11 cellular contexts compared by ENCODE assay signal in the genomic region with DNA sequence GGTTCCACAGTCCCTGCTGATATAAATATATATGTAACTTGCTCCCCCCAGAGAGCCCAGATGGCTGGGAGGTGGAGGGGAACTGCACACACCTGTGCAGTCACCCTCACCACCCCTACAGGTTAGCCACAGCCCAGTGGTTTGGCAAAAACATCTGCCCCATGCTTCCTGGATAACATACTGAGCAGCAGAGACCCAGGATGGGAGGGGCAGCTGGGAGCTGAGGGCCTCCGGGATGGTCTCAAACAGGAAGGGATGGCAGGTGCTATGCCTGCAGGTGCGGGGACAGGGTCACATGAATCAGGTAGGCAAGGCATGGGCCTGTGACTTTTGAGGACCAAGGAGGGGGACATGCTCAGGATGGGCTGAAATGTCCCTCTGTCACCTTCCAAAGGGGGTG.
DNase-seq lines count a peak whose midpoint lies in the region; ATAC-seq and TF ChIP-seq lines count a peak whose summit lies in the region.
"Had no signal": no experiment of that assay in that cellular context is flagged by ENCODE, and none has a peak within 500 bp of the region (broad histone marks: within the 10 kb centered on the region; RNA-seq: fewer than 3 reads in every experiment).

No MANE protein-coding gene starts in this region.

- H3K9ac ChIP-seq in skeletal muscle tissue (ENCODE audit: low read depth in 1 of 3, low read length in 3 of 3), result no peak overlapping the region

- CTCF ChIA-PET in Calu3 (lab: Charles Lee), result interaction anchor here (1.5 kb wide), 1 partner anchor 25 kb away, joined by 3 read pairs; no protein-coding TSS in a partner anchor

- peaks cover 37% of the 10 kb centered on the region for H3K4me1 Mint-ChIP-seq in T-helper 2 cell treated with Interferon-gamma antibody and Interleukin-4, amounts not matched to agents 5 μg/mL and 100 μg/mL, for 36 hours (ENCODE audit: low read depth)
- H3K4me1 Mint-ChIP-seq in Calu3 (ENCODE audit: low read depth, unreplicated experiment), result peaks cover 16% of the 10 kb centered on the region

- H3K4me3 ChIP-seq in skeletal muscle tissue (ENCODE audit: low read length in 3 of 3), result no peak overlapping the region
- H3K4me3 ChIP-seq in lower lobe of right lung, result no peak overlapping the region

- no peak overlapping the region for H3K4me3 Mint-ChIP-seq in T-helper 2 cell treated with Interferon-gamma antibody and Interleukin-4, amounts not matched to agents 5 μg/mL and 100 μg/mL, for 36 hours
- H3K4me3 Mint-ChIP-seq in Calu3 (ENCODE audit: low read depth, unreplicated experiment), result no peak overlapping the region
- H3K4me3 Mint-ChIP-seq: activated T-cell treated with anti-CD3 and anti-CD28 coated beads, Interleukin-2, amount 50 U/mL, for 24 hours had no signal

- H3K27me3 ChIP-seq in skeletal muscle tissue (ENCODE audit: control insufficient read depth in 3 of 3, insufficient read depth in 3 of 3, low read length in 3 of 3) (no peaks in the 10 kb centered on the region), lower lobe of right lung (ENCODE audit: low read depth) (no peaks in the 10 kb centered on the region)
- H3K27me3 ChIP-seq: brain microvascular endothelial cell had no signal

- ATAC-seq in HG02763 (IDR thresholded peaks at IDR 0.05; ENCODE audit: unreplicated experiment) (peak; percentile 52), lower lobe of right lung (no peak), HG02884 (IDR thresholded peaks at IDR 0.05; ENCODE audit: unreplicated experiment) (no peak)

- TF ChIP-seq CTCF in Calu3 (IDR thresholded peaks at IDR 0.05; ENCODE audit: unreplicated experiment), result no peak
- TF ChIP-seq CTCF in lower lobe of right lung (IDR thresholded peaks at IDR 0.05), result no peak

- H3K27ac ChIP-seq in skeletal muscle tissue (ENCODE audit: low read depth, low read length) (peak overlapping the region; percentile 81), lower lobe of right lung (no peak overlapping the region)

- H3K9me3 ChIP-seq in skeletal muscle tissue (ENCODE audit: control insufficient read depth in 3 of 3, low read length in 3 of 3) (peaks cover 0 to 4% (median 3%) of the 10 kb centered on the region in 3 donors), lower lobe of right lung (no peaks in the 10 kb centered on the region)

- H3K4me1 ChIP-seq in skeletal muscle tissue (ENCODE audit: control insufficient read depth in 3 of 3, insufficient read depth in 3 of 3, low read length in 3 of 3), result peaks cover 15 to 25% (median 19%) of the 10 kb centered on the region in 3 donors
- H3K4me1 ChIP-seq in lower lobe of right lung, result peaks cover 28% of the 10 kb centered on the region

- H3K27me3 Mint-ChIP-seq in T-helper 2 cell treated with Interferon-gamma antibody and Interleukin-4, amounts not matched to agents 5 μg/mL and 100 μg/mL, for 36 hours (ENCODE audit: low read depth), result peaks cover 3% of the 10 kb centered on the region
- H3K27me3 Mint-ChIP-seq in Calu3 (ENCODE audit: unreplicated experiment), result no peaks in the 10 kb centered on the region
- H3K27me3 Mint-ChIP-seq: activated T-cell treated with anti-CD3 and anti-CD28 coated beads, Interleukin-2, amount 50 U/mL, for 24 hours had no signal

- DNase-seq in T-helper 2 cell treated with Interferon-gamma antibody and Interleukin-4, amounts not matched to agents 5 μg/mL and 100 μg/mL, for 36 hours (ENCODE audit: low spot score), result no peak
- DNase-seq in T-helper 2 cell, result no peak
- peak; percentile 75 for DNase-seq in SW480 (ENCODE audit: low spot score)
- no peak for DNase-seq in Calu3
- no peak for DNase-seq in lower lobe of right lung
- DNase-seq: activated T-cell treated with anti-CD3 and anti-CD28 coated beads, Interleukin-2, amount 50 U/mL, for 24 hours; brain microvascular endothelial cell; NCI-H1417 treated with DMSO at 0.1 percent for 48 hours had no signal

- H3K36me3 Mint-ChIP-seq in T-helper 2 cell treated with Interferon-gamma antibody and Interleukin-4, amounts not matched to agents 5 μg/mL and 100 μg/mL, for 36 hours (ENCODE audit: low read depth), result no peaks in the 10 kb centered on the region
- peaks cover 3% of the 10 kb centered on the region for H3K36me3 Mint-ChIP-seq in Calu3 (ENCODE audit: insufficient read depth, unreplicated experiment)

- peak overlapping the region; percentile 34 for H3K27ac Mint-ChIP-seq in T-helper 2 cell treated with Interferon-gamma antibody and Interleukin-4, amounts not matched to agents 5 μg/mL and 100 μg/mL, for 36 hours
- H3K27ac Mint-ChIP-seq in Calu3 (ENCODE audit: unreplicated experiment), result no peak overlapping the region
- H3K27ac Mint-ChIP-seq: activated T-cell treated with anti-CD3 and anti-CD28 coated beads, Interleukin-2, amount 50 U/mL, for 24 hours had no signal

- H3K36me3 ChIP-seq in skeletal muscle tissue (ENCODE audit: control insufficient read depth in 3 of 3, insufficient read depth in 3 of 3, low read length in 3 of 3) (no peaks in the 10 kb centered on the region), lower lobe of right lung (no peaks in the 10 kb centered on the region)
- H3K36me3 ChIP-seq: brain microvascular endothelial cell had no signal

- intact Hi-C loops in Calu3 (cut with micrococcal nuclease; ENCODE audit: unreplicated experiment), result no loop called here
- intact Hi-C loops in lower lobe of right lung (cut with DNase I), result no loop called here

- no TSS peak for BruUV-seq in Calu3 (replicated peaks; lab: Mats Ljungman, UMichigan)

- H3K9me3 Mint-ChIP-seq in T-helper 2 cell treated with Interferon-gamma antibody and Interleukin-4, amounts not matched to agents 5 μg/mL and 100 μg/mL, for 36 hours, result no peaks in the 10 kb centered on the region
- H3K9me3 Mint-ChIP-seq in Calu3 (ENCODE audit: low read depth, unreplicated experiment), result peaks cover 3% of the 10 kb centered on the region
- H3K9me3 Mint-ChIP-seq: activated T-cell treated with anti-CD3 and anti-CD28 coated beads, Interleukin-2, amount 50 U/mL, for 24 hours had no signal
